Comparison of ENCODE assay signal across 13 cellular contexts in the genomic region with DNA sequence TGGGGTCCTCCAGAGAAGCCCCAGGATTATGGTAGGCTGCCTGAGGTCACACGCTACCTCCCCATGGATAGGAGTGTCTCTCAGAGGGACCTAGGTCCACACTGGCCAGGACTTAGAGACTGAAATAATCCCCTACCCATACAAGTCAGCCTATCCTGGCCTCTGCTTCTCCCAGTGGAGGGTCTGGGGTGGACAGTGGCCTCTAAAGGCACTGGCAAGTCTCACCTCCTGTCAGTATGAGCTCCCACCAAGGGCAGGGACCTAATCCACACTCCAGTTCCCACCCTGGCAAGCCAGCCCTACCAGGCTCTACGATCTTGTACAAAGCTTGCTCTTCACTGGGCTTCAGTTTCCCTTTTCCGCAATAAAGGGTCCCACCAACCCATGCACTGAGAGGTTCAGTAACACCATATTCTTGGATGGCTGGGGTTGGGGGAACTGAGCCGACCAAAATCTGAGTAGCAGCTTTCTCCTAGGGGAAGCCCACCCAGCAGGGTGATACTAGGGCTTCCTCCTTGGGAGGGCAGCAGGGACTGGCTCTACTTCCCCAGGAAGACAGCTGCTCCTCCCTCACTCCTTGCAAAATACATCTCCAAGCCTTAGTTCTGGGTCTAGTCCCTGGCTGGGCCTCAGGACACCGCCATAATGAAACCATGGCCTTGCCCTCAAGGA. TPM values are rescaled to one million over a fixed set of nuclear protein-coding genes. Genes with fewer than 3 reads are reported as not detected.
A peak's percentile ranks its signal among the peaks of the same experiment; 100 is the strongest.
DNase-seq lines count a peak whose midpoint lies in the region; ATAC-seq, FAIRE-seq and TF ChIP-seq lines count a peak whose summit lies in the region.
"Had no signal": no experiment of that assay in that cellular context is flagged by ENCODE, and none has a peak within 500 bp of the region (broad histone marks: within the 10 kb centered on the region; RNA-seq: fewer than 3 reads in every experiment).

No MANE protein-coding gene starts in this region.

- H3K4me1 ChIP-seq in astrocyte (ENCODE audit: insufficient read depth, low read length): peaks cover 13% of the 10 kb centered on the region
- H3K4me1 ChIP-seq in GM23338 (ENCODE audit: insufficient read depth): peaks cover 8% of the 10 kb centered on the region; the same call in 1 of the 2 replicates

- H3K4me2 ChIP-seq in astrocyte (ENCODE audit: low read length) (no peak overlapping the region), GM23338 (no peak overlapping the region)

- H3K9me2 ChIP-seq in GM23338 (ENCODE audit: insufficient read depth): no peaks in the 10 kb centered on the region

- no peak for FAIRE-seq in astrocyte (lab: Jason Lieb, UNC)
- FAIRE-seq: endometrium had no signal

- 0 out of 2 replicates have a peak, but pooled peaks cover 7% of the 10 kb centered on the region for H3F3A ChIP-seq in GM23338 (replicated peaks; ENCODE audit: low read depth)

- H3K9ac ChIP-seq in astrocyte (ENCODE audit: low read length): no peak overlapping the region

- no peak for DNase-seq in stimulated activated naive CD8-positive, alpha-beta T cell treated with anti-CD3 and anti-CD28 coated beads, Interleukin-15, Interleukin-2, amounts not matched to agents 100 U/mL and 50 U/mL, for 24 hours
- DNase-seq in astrocyte (ENCODE audit: low read depth) (no peak), NCI-H187 (lab: John Stamatoyannopoulos, UW) (no peak), GM23338 (ENCODE audit: low spot score) (no peak), NCI-H1048 (lab: John Stamatoyannopoulos, UW) (no peak), NCI-H2227 treated with DMSO at 0.1 percent for 48 hours (lab: John Stamatoyannopoulos, UW) (no peak)
- DNase-seq: Caco-2, NCI-H1436 treated with DMSO at 0.1 percent for 48 hours, occipital lobe, T1000 had no signal

- H2AFZ ChIP-seq in astrocyte (ENCODE audit: low read depth, low read length) (no peak overlapping the region), GM23338 (no peak overlapping the region)

- H3K9me3 Mint-ChIP-seq in stimulated activated naive CD8-positive, alpha-beta T cell treated with anti-CD3 and anti-CD28 coated beads, Interleukin-15, Interleukin-2, amounts not matched to agents 100 ng/mL and 50 ng/mL, for 24 hours: no peaks in the 10 kb centered on the region
- no peaks in the 10 kb centered on the region for H3K9me3 Mint-ChIP-seq in astrocyte (ENCODE audit: unreplicated experiment)
- no peaks in the 10 kb centered on the region for H3K9me3 Mint-ChIP-seq in nephron
- H3K9me3 Mint-ChIP-seq in GM23338: no peaks in the 10 kb centered on the region

- no peak for ATAC-seq in stimulated activated naive CD8-positive, alpha-beta T cell treated with anti-CD3 and anti-CD28 coated beads, Interleukin-15, Interleukin-2, amounts not matched to agents 100 U/mL and 50 U/mL, for 24 hours
- ATAC-seq in GM23338: no peak

- peaks cover 60% of the 10 kb centered on the region for H3K4me1 Mint-ChIP-seq in stimulated activated naive CD8-positive, alpha-beta T cell treated with anti-CD3 and anti-CD28 coated beads, Interleukin-15, Interleukin-2, amounts not matched to agents 100 ng/mL and 50 ng/mL, for 24 hours (ENCODE audit: low read depth)
- H3K4me1 Mint-ChIP-seq in astrocyte (ENCODE audit: low read depth, unreplicated experiment): peaks cover 2% of the 10 kb centered on the region
- H3K4me1 Mint-ChIP-seq in nephron: peaks cover 43% of the 10 kb centered on the region
- H3K4me1 Mint-ChIP-seq in GM23338: peaks cover 14% of the 10 kb centered on the region

- H3K79me2 ChIP-seq in astrocyte (ENCODE audit: insufficient read depth, low read length) (no peaks in the 10 kb centered on the region), GM23338 (replicated peaks; ENCODE audit: insufficient read depth) (no peaks in the 10 kb centered on the region)

- H3K27me3 Mint-ChIP-seq in stimulated activated naive CD8-positive, alpha-beta T cell treated with anti-CD3 and anti-CD28 coated beads, Interleukin-15, Interleukin-2, amounts not matched to agents 100 ng/mL and 50 ng/mL, for 24 hours: no peaks in the 10 kb centered on the region
- H3K27me3 Mint-ChIP-seq in astrocyte (ENCODE audit: low read depth, unreplicated experiment) (peaks cover 66% of the 10 kb centered on the region), nephron (ENCODE audit: low read depth) (no peaks in the 10 kb centered on the region), GM23338 (ENCODE audit: insufficient read depth, low read depth, poor library complexity) (peaks cover 42% of the 10 kb centered on the region)

- H3K27ac Mint-ChIP-seq in stimulated activated naive CD8-positive, alpha-beta T cell treated with anti-CD3 and anti-CD28 coated beads, Interleukin-15, Interleukin-2, amounts not matched to agents 100 ng/mL and 50 ng/mL, for 24 hours: peak overlapping the region; percentile 100
- H3K27ac Mint-ChIP-seq in astrocyte (ENCODE audit: unreplicated experiment) (no peak overlapping the region), nephron (peak overlapping the region in 1 of 3 experiments; percentile 22), GM23338 (no peak overlapping the region)

- TF ChIP-seq CTCF in astrocyte (IDR thresholded peaks at IDR 0.05; ENCODE audit: insufficient read depth, low read depth, low read length): no peak
- no peak for TF ChIP-seq CTCF in nephron (IDR thresholded peaks at IDR 0.05; ENCODE audit: unreplicated experiment in 3 of 3)
- no peak for TF ChIP-seq CTCF in GM23338 (conservative IDR thresholded peaks at IDR 0.05; ENCODE audit: low read depth in 2 of 2)

- no peaks in the 10 kb centered on the region for H3K27me3 ChIP-seq in astrocyte (ENCODE audit: insufficient read depth, low read length)
- peaks cover 30% of the 10 kb centered on the region for H3K27me3 ChIP-seq in GM23338 (ENCODE audit: insufficient read depth)

- H3K4me3 Mint-ChIP-seq in stimulated activated naive CD8-positive, alpha-beta T cell treated with anti-CD3 and anti-CD28 coated beads, Interleukin-15, Interleukin-2, amounts not matched to agents 100 ng/mL and 50 ng/mL, for 24 hours: peak overlapping the region; percentile 99
- H3K4me3 Mint-ChIP-seq in astrocyte (ENCODE audit: unreplicated experiment) (peak overlapping the region; percentile 15), nephron (peak overlapping the region; percentile 73 to 95 (median 89)), GM23338 (no peak overlapping the region)

- no peaks in the 10 kb centered on the region for H3K9me3 ChIP-seq in astrocyte (ENCODE audit: insufficient read depth, low read depth, low read length)
- H3K9me3 ChIP-seq: Caco-2 had no signal

- peaks cover 91% of the 10 kb centered on the region for H3K36me3 Mint-ChIP-seq in stimulated activated naive CD8-positive, alpha-beta T cell treated with anti-CD3 and anti-CD28 coated beads, Interleukin-15, Interleukin-2, amounts not matched to agents 100 ng/mL and 50 ng/mL, for 24 hours (ENCODE audit: low read depth)
- H3K36me3 Mint-ChIP-seq in astrocyte (ENCODE audit: low read depth, unreplicated experiment): peaks cover 3% of the 10 kb centered on the region
- peaks cover 10% of the 10 kb centered on the region for H3K36me3 Mint-ChIP-seq in nephron (ENCODE audit: low read depth)
- no peaks in the 10 kb centered on the region for H3K36me3 Mint-ChIP-seq in GM23338 (ENCODE audit: low read depth)

- peaks cover 4% of the 10 kb centered on the region for H4K20me1 ChIP-seq in astrocyte (ENCODE audit: insufficient read depth, low read length)
- H4K20me1 ChIP-seq in GM23338 (replicated peaks; ENCODE audit: insufficient read depth): peaks cover 2% of the 10 kb centered on the region

- H3K4me3 ChIP-seq in astrocyte (ENCODE audit: insufficient read depth, low read depth, low read length) (no peak overlapping the region), GM23338 (no peak overlapping the region)

- no peak overlapping the region for H3K27ac ChIP-seq in astrocyte (ENCODE audit: low read depth, low read length)
- H3K27ac ChIP-seq in GM23338 (ENCODE audit: low read depth): no peak overlapping the region

- no peaks in the 10 kb centered on the region for H3K36me3 ChIP-seq in astrocyte (ENCODE audit: insufficient read depth, low read length)
- H3K36me3 ChIP-seq in GM23338 (ENCODE audit: insufficient read depth): no peaks in the 10 kb centered on the region

TF ChIP-seq in GM23338, 12 proteins besides CTCF, POLR2A, EP300 and RAD21 (continues in another document):
- TF ChIP-seq, protein P1, sequence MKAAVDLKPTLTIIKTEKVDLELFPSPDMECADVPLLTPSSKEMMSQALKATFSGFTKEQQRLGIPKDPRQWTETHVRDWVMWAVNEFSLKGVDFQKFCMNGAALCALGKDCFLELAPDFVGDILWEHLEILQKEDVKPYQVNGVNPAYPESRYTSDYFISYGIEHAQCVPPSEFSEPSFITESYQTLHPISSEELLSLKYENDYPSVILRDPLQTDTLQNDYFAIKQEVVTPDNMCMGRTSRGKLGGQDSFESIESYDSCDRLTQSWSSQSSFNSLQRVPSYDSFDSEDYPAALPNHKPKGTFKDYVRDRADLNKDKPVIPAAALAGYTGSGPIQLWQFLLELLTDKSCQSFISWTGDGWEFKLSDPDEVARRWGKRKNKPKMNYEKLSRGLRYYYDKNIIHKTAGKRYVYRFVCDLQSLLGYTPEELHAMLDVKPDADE (IDR thresholded peaks at IDR 0.05): no peak
- no peak for TF ChIP-seq JUNB (IDR thresholded peaks at IDR 0.05; ENCODE audit: unreplicated experiment)
- TF ChIP-seq ZNF331 (CRISPR knock-in tag; IDR thresholded peaks at IDR 0.05; ENCODE audit: low read depth): no peak
- TF ChIP-seq CREB1 (CRISPR knock-in tag; IDR thresholded peaks at IDR 0.05; ENCODE audit: low read depth): no peak
- no peak for TF ChIP-seq ZNF114 (CRISPR knock-in tag; IDR thresholded peaks at IDR 0.05)
- TF ChIP-seq EZH2 (IDR thresholded peaks at IDR 0.05; ENCODE audit: low read depth, unreplicated experiment): no peak

RNA-seq across cellular contexts. Expression of a gene that starts 2.4 kb away (rescaled TPM):
- total RNA-seq in astrocyte: 0.75 and 1.2 TPM in 2 replicates
- 2.7 and 3.6 TPM in 2 replicates for total RNA-seq in GM23338 (2014; rRNA removed; shearing (Covaris generic))
- 2.1 and 2.2 TPM in 2 replicates for polyA plus RNA-seq in GM23338 (2016; fragmentation: Nextera tagmentation; extraction: Ambion mirVana)

RNA-seq across cellular contexts. Expression of a gene that starts 7.7 kb away (rescaled TPM):
- 21.1 and 23.4 TPM in 2 replicates for total RNA-seq in astrocyte
- 44.9 and 51.1 TPM in 2 replicates for total RNA-seq in GM23338 (2014; rRNA removed; shearing (Covaris generic))
- 16.5 and 17.2 TPM in 2 replicates for polyA plus RNA-seq in GM23338 (2016; fragmentation: Nextera tagmentation; extraction: Ambion mirVana)

RNA-seq across cellular contexts. Expression of a gene that starts 39.9 kb away (rescaled TPM):
- total RNA-seq in astrocyte: 13.6 and 15.7 TPM in 2 replicates
- total RNA-seq in GM23338 (2014; rRNA removed; shearing (Covaris generic)): 5.6 and 8.5 TPM in 2 replicates
- 10.1 and 11.0 TPM in 2 replicates for polyA plus RNA-seq in GM23338 (2016; fragmentation: Nextera tagmentation; extraction: Ambion mirVana)

RNA-seq across cellular contexts. Expression of a gene that starts 41.7 kb away (rescaled TPM):
- total RNA-seq in astrocyte: 7.2 and 8.0 TPM in 2 replicates
- 7.7 and 10.3 TPM in 2 replicates for total RNA-seq in GM23338 (2014; rRNA removed; shearing (Covaris generic))
- 2.4 TPM in 2 replicates for polyA plus RNA-seq in GM23338 (2016; fragmentation: Nextera tagmentation; extraction: Ambion mirVana)
